1 cellular context compared by ENCODE assay signal in genomic region chr16:31033709-31034492, GRCh38.
TF ChIP-seq lines count a peak whose summit lies in the region.

No MANE protein-coding gene starts in this region.

TF ChIP-seq in K562, 482 proteins besides CTCF, POLR2A, EP300 and RAD21 (continues in another document):
- TF ChIP-seq ZNF696 (CRISPR knock-in tag; conservative IDR thresholded peaks at IDR 0.05) = no peak
- peak; percentile 97 for TF ChIP-seq HCFC1 (IDR thresholded peaks at IDR 0.05; ENCODE audit: low read depth, low read length)
- TF ChIP-seq SAFB (IDR thresholded peaks at IDR 0.05; ENCODE audit: borderline replicate concordance, low read depth, low read length) = no peak
- 0 out of 2 replicates have a peak, but pooled peaks have one; percentile 6 for TF ChIP-seq SMC3 (conservative IDR thresholded peaks at IDR 0.05; ENCODE audit: insufficient read depth, low read depth, low read length)
- no peak for TF ChIP-seq SIN3B (IDR thresholded peaks at IDR 0.05; ENCODE audit: low read depth)
- TF ChIP-seq, protein P1, sequence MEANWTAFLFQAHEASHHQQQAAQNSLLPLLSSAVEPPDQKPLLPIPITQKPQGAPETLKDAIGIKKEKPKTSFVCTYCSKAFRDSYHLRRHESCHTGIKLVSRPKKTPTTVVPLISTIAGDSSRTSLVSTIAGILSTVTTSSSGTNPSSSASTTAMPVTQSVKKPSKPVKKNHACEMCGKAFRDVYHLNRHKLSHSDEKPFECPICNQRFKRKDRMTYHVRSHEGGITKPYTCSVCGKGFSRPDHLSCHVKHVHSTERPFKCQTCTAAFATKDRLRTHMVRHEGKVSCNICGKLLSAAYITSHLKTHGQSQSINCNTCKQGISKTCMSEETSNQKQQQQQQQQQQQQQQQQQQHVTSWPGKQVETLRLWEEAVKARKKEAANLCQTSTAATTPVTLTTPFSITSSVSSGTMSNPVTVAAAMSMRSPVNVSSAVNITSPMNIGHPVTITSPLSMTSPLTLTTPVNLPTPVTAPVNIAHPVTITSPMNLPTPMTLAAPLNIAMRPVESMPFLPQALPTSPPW (CRISPR knock-in tag; IDR thresholded peaks at IDR 0.05) = no peak
- TF ChIP-seq BCOR (IDR thresholded peaks at IDR 0.05) = no peak
- TF ChIP-seq, protein P2, sequence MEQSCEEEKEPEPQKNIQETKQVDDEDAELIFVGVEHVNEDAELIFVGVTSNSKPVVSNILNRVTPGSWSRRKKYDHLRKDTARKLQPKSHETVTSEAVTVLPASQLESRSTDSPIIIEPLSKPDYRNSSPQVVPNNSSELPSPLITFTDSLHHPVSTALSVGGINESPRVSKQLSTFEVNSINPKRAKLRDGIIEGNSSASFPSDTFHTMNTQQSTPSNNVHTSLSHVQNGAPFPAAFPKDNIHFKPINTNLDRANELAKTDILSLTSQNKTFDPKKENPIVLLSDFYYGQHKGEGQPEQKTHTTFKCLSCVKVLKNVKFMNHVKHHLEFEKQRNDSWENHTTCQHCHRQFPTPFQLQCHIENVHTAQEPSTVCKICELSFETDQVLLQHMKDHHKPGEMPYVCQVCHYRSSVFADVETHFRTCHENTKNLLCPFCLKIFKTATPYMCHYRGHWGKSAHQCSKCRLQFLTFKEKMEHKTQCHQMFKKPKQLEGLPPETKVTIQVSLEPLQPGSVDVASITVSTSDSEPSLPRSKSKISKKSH (CRISPR knock-in tag; IDR thresholded peaks at IDR 0.05) = no peak
- no peak for TF ChIP-seq HBP1 (CRISPR knock-in tag; IDR thresholded peaks at IDR 0.05)
- TF ChIP-seq ESRRA (IDR thresholded peaks at IDR 0.05; ENCODE audit: borderline replicate concordance, low read depth) = 0 out of 2 replicates have a peak, but pooled peaks have one; percentile 17
- TF ChIP-seq ZNF253 (CRISPR knock-in tag; conservative IDR thresholded peaks at IDR 0.05) = no peak
- TF ChIP-seq NR2C1 (IDR thresholded peaks at IDR 0.05) = no peak
- TF ChIP-seq NR2C1 (tag; IDR thresholded peaks at IDR 0.05) = peak; percentile 51; the same call in 1 of the 2 replicates
- peak; percentile 10; the same call in 1 of the 2 replicates for TF ChIP-seq CREM (IDR thresholded peaks at IDR 0.05; ENCODE audit: low read depth)
- no peak for TF ChIP-seq ELF4 (CRISPR knock-in tag; IDR thresholded peaks at IDR 0.05)
- TF ChIP-seq DPF2 (IDR thresholded peaks at IDR 0.05) = no peak
- no peak for TF ChIP-seq ELF1 (tag; IDR thresholded peaks at IDR 0.05)
- TF ChIP-seq TCF15 (CRISPR knock-in tag; IDR thresholded peaks at IDR 0.05) = no peak
- TF ChIP-seq MTA3 (IDR thresholded peaks at IDR 0.05; ENCODE audit: borderline replicate concordance) = no peak; the same call in 1 of the 2 replicates
- TF ChIP-seq LCOR (CRISPR knock-in tag; IDR thresholded peaks at IDR 0.05) = no peak
- TF ChIP-seq LEF1 (IDR thresholded peaks at IDR 0.05) = no peak
- peak in 1 of 2 experiments; percentile 28; a peak in 1 of 4 replicates for TF ChIP-seq RCOR1 (IDR thresholded peaks at IDR 0.05; ENCODE audit: borderline replicate concordance in 1 of 2, low read depth in 2 of 2, low read length in 2 of 2)
- no peak for TF ChIP-seq ZBTB49 (CRISPR knock-in tag; IDR thresholded peaks at IDR 0.05; ENCODE audit: borderline replicate concordance)
- no peak for TF ChIP-seq POLR2G (IDR thresholded peaks at IDR 0.05; ENCODE audit: low read depth, low read length)
- TF ChIP-seq HDAC1 (IDR thresholded peaks at IDR 0.05) = peak in 1 of 2 experiments; percentile 73; a peak in 2 of 4 replicates
- TF ChIP-seq U2AF2 (optimal IDR thresholded peaks at IDR 0.05; ENCODE audit: low read depth, low read length) = no peak
- TF ChIP-seq ZBTB1 (CRISPR knock-in tag; IDR thresholded peaks at IDR 0.05; ENCODE audit: borderline replicate concordance, low read depth) = no peak
- no peak for TF ChIP-seq ZEB2 (IDR thresholded peaks at IDR 0.05)
- peak; percentile 95 for TF ChIP-seq ZNF143 (CRISPR knock-in tag; IDR thresholded peaks at IDR 0.05)
- TF ChIP-seq CEBPZ (IDR thresholded peaks at IDR 0.05; ENCODE audit: borderline replicate concordance, low read depth, low read length) = no peak
- TF ChIP-seq HLTF (IDR thresholded peaks at IDR 0.05) = no peak
- TF ChIP-seq ZNF232 (CRISPR knock-in tag; IDR thresholded peaks at IDR 0.05) = no peak
- TF ChIP-seq ZNF431 (CRISPR knock-in tag; IDR thresholded peaks at IDR 0.05) = no peak
- TF ChIP-seq CREB3L1 (IDR thresholded peaks at IDR 0.05; ENCODE audit: borderline replicate concordance, low read depth) = peak; percentile 54; the same call in 1 of the 2 replicates
- peak; percentile 82 to 83; a peak in 3 of 4 replicates for TF ChIP-seq SIX5 (IDR thresholded peaks at IDR 0.05; ENCODE audit: borderline replicate concordance in 1 of 2, insufficient read depth in 1 of 2, low read depth in 1 of 2, low read length in 2 of 2)
- peak; percentile 69 for TF ChIP-seq HMGN3 (IDR thresholded peaks at IDR 0.05; ENCODE audit: borderline replicate concordance, extremely low read depth, insufficient read length, low read depth, low read length)
- no peak for TF ChIP-seq ZNF384 (IDR thresholded peaks at IDR 0.05; ENCODE audit: low read depth, low read length)
- peak; percentile 78; the same call in 1 of the 2 replicates for TF ChIP-seq NKRF (IDR thresholded peaks at IDR 0.05; ENCODE audit: borderline replicate concordance)
- TF ChIP-seq, protein P3, sequence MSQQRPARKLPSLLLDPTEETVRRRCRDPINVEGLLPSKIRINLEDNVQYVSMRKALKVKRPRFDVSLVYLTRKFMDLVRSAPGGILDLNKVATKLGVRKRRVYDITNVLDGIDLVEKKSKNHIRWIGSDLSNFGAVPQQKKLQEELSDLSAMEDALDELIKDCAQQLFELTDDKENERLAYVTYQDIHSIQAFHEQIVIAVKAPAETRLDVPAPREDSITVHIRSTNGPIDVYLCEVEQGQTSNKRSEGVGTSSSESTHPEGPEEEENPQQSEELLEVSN (IDR thresholded peaks at IDR 0.05; ENCODE audit: borderline replicate concordance in 1 of 2, extremely low read depth in 1 of 2, insufficient read depth in 1 of 2, insufficient read length in 1 of 2, low read depth in 1 of 2, low read length in 1 of 2, poor library complexity in 1 of 2, severe bottlenecking in 1 of 2) = no peak
- no peak for TF ChIP-seq ESRRB (CRISPR knock-in tag; IDR thresholded peaks at IDR 0.05; ENCODE audit: borderline replicate concordance)
- peak; percentile 96 for TF ChIP-seq NRF1 (conservative IDR thresholded peaks at IDR 0.05 in 1 of 2, IDR thresholded peaks at IDR 0.05 in 1 of 2)
- TF ChIP-seq FOXA3 (CRISPR knock-in tag; conservative IDR thresholded peaks at IDR 0.05 in 1 of 2, IDR thresholded peaks at IDR 0.05 in 1 of 2) = 0 out of 4 replicates have a peak, but pooled peaks of 1 of the 2 experiments have one; percentile 9
- no peak for TF ChIP-seq ZNF778 (CRISPR knock-in tag; IDR thresholded peaks at IDR 0.05)
- no peak for TF ChIP-seq DIDO1 (tag; IDR thresholded peaks at IDR 0.05; ENCODE audit: low read depth)
- TF ChIP-seq YY1 (IDR thresholded peaks at IDR 0.05; ENCODE audit: borderline replicate concordance in 1 of 3, control insufficient read depth in 1 of 3, extremely low read depth in 1 of 3, insufficient read depth in 3 of 3, insufficient read length in 1 of 3, insufficient replicate concordance in 2 of 3, low read depth in 1 of 3, low read length in 2 of 3) = peak in 1 of 3 experiments; percentile 13
- peak; percentile 53; the same call in 1 of the 2 replicates for TF ChIP-seq MAX (CRISPR knock-in tag; IDR thresholded peaks at IDR 0.05)
